Comparison of ENCODE assay signal across 12 cellular contexts in the genomic region with DNA sequence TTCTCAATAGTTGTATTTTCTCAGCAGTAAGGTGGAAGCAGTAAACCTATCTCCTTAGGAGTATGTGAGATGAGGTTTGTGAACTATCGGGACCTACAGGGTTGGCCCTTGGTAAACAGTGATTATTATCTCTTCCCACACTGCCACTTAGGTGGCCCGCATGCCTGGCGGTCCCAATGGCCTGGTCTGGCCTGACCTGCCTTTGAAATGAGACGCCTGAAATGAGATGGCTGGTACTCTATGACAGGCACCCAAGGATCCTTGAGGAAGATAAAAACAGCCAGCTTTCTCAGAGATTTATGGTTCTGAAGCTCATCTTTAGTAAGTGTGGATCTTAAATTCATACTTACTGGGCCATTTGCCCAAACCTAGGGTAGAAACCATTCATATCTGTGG. TPM values are rescaled to one million over a fixed set of nuclear protein-coding genes. Genes with fewer than 3 reads are reported as not detected.
DNase-seq lines count a peak whose midpoint lies in the region; ATAC-seq and TF ChIP-seq lines count a peak whose summit lies in the region.
"Had no signal": no experiment of that assay in that cellular context is flagged by ENCODE, and none has a peak within 500 bp of the region (broad histone marks: within the 10 kb centered on the region; RNA-seq: fewer than 3 reads in every experiment).

No MANE protein-coding gene starts in this region.

- H3K4me3 ChIP-seq in right atrium auricular region (no peak overlapping the region), esophagus (ENCODE audit: low read depth in 1 of 2, low read length in 2 of 2) (no peak overlapping the region), neutrophil (ENCODE audit: low read depth in 1 of 2, low read length in 1 of 2) (no peak overlapping the region), foreskin fibroblast (ENCODE audit: low read depth in 1 of 2, low read length in 2 of 2) (no peak overlapping the region)

- H3K36me3 ChIP-seq in right atrium auricular region (no peaks in the 10 kb centered on the region), esophagus (ENCODE audit: control insufficient read depth in 2 of 2, insufficient read depth in 2 of 2, low read length in 1 of 2) (no peaks in the 10 kb centered on the region), neutrophil (no peaks in the 10 kb centered on the region)

- ATAC-seq in left ventricle myocardium superior (no peak), HG03442 (IDR thresholded peaks at IDR 0.05; ENCODE audit: unreplicated experiment) (no peak)

- no peak overlapping the region for H3K4me3 Mint-ChIP-seq in activated T-cell treated with anti-CD3 and anti-CD28 coated beads, Interleukin-2, amount 50 U/mL, for 24 hours
- H3K4me3 Mint-ChIP-seq: activated CD4-positive, alpha-beta T cell treated with anti-CD3 and anti-CD28 coated beads, Interleukin-2, amount 10 ng/mL, durations not matched to agents 24 days and 14 days; dendritic cell treated with granulocyte-macrophage colony-stimulating factor and Interleukin-4, amounts not matched to agents 40 ng/mL and 50 ng/mL, for 4 days; natural killer cell treated with Interleukin-12 subunit alpha and Interleukin-12 subunit beta and Interleukin-15 and Interleukin-18, amount 100 ng/mL, for 72 hours had no signal

- WGBS in esophagus, 2 donors = 42 to 56% methylated on average over 4 of the region's 4 CpGs

- no peak overlapping the region for H3K27ac Mint-ChIP-seq in activated T-cell treated with anti-CD3 and anti-CD28 coated beads, Interleukin-2, amount 50 U/mL, for 24 hours
- H3K27ac Mint-ChIP-seq: activated CD4-positive, alpha-beta T cell treated with anti-CD3 and anti-CD28 coated beads, Interleukin-2, amount 10 ng/mL, durations not matched to agents 24 days and 14 days; dendritic cell treated with granulocyte-macrophage colony-stimulating factor and Interleukin-4, amounts not matched to agents 40 ng/mL and 50 ng/mL, for 4 days; natural killer cell treated with Interleukin-12 subunit alpha and Interleukin-12 subunit beta and Interleukin-15 and Interleukin-18, amount 100 ng/mL, for 72 hours had no signal

- intact Hi-C loops in left ventricle myocardium superior (cut with micrococcal nuclease) = no loop called here

- H3K4me1 ChIP-seq in right atrium auricular region = peaks cover 0 to 77% of the 10 kb centered on the region in 2 donors
- H3K4me1 ChIP-seq in esophagus (ENCODE audit: control insufficient read depth in 2 of 2, insufficient read depth in 2 of 2, low read length in 1 of 2) = peaks cover 6 to 22% of the 10 kb centered on the region in 2 donors
- H3K4me1 ChIP-seq in neutrophil (ENCODE audit: control insufficient read depth in 1 of 2, insufficient read depth in 1 of 2, low read depth in 1 of 2, low read length in 1 of 2) = peaks cover 28 to 33% of the 10 kb centered on the region in 2 experiments

- H3K27me3 Mint-ChIP-seq in activated T-cell treated with anti-CD3 and anti-CD28 coated beads, Interleukin-2, amount 50 U/mL, for 24 hours = no peaks in the 10 kb centered on the region
- H3K27me3 Mint-ChIP-seq: activated CD4-positive, alpha-beta T cell treated with anti-CD3 and anti-CD28 coated beads, Interleukin-2, amount 10 ng/mL, durations not matched to agents 24 days and 14 days; dendritic cell treated with granulocyte-macrophage colony-stimulating factor and Interleukin-4, amounts not matched to agents 40 ng/mL and 50 ng/mL, for 4 days; natural killer cell treated with Interleukin-12 subunit alpha and Interleukin-12 subunit beta and Interleukin-15 and Interleukin-18, amount 100 ng/mL, for 72 hours had no signal

- H3K27ac ChIP-seq in right atrium auricular region = peak overlapping the region; percentile 51 to 65
- peak overlapping the region; percentile 61 to 81 for H3K27ac ChIP-seq in esophagus (ENCODE audit: low read depth in 2 of 2, low read length in 1 of 2)
- peak overlapping the region; percentile 59 for H3K27ac ChIP-seq in neutrophil
- H3K27ac ChIP-seq: KMS-11 had no signal

- peaks cover 6% of the 10 kb centered on the region for H3K4me1 Mint-ChIP-seq in activated T-cell treated with anti-CD3 and anti-CD28 coated beads, Interleukin-2, amount 50 U/mL, for 24 hours (ENCODE audit: low read depth)

- no peaks in the 10 kb centered on the region for H3K27me3 ChIP-seq in right atrium auricular region
- H3K27me3 ChIP-seq in esophagus (ENCODE audit: control insufficient read depth in 1 of 2, insufficient read depth in 2 of 2, low read length in 2 of 2) = no peaks in the 10 kb centered on the region
- no peaks in the 10 kb centered on the region for H3K27me3 ChIP-seq in neutrophil

- H3K36me3 Mint-ChIP-seq in activated T-cell treated with anti-CD3 and anti-CD28 coated beads, Interleukin-2, amount 50 U/mL, for 24 hours (ENCODE audit: low read depth) = no peaks in the 10 kb centered on the region
- H3K36me3 Mint-ChIP-seq: natural killer cell treated with Interleukin-12 subunit alpha and Interleukin-12 subunit beta and Interleukin-15 and Interleukin-18, amount 100 ng/mL, for 72 hours had no signal

- DNase-seq in right atrium auricular region (ENCODE audit: low spot score) = no peak
- DNase-seq in left ventricle myocardium superior = no peak
- DNase-seq in SIG-M5 (lab: John Stamatoyannopoulos, UW) = no peak
- no peak for DNase-seq in foreskin fibroblast
- no peak for DNase-seq in activated T-cell treated with anti-CD3 and anti-CD28 coated beads, Interleukin-2, amount 50 U/mL, for 24 hours
- DNase-seq: activated CD4-positive, alpha-beta T cell treated with anti-CD3 and anti-CD28 coated beads, Interleukin-2, amount 10 ng/mL, durations not matched to agents 24 days and 14 days had no signal

- H3K9me3 Mint-ChIP-seq in activated T-cell treated with anti-CD3 and anti-CD28 coated beads, Interleukin-2, amount 50 U/mL, for 24 hours = no peaks in the 10 kb centered on the region
- H3K9me3 Mint-ChIP-seq: activated CD4-positive, alpha-beta T cell treated with anti-CD3 and anti-CD28 coated beads, Interleukin-2, amount 10 ng/mL, durations not matched to agents 24 days and 14 days; dendritic cell treated with granulocyte-macrophage colony-stimulating factor and Interleukin-4, amounts not matched to agents 40 ng/mL and 50 ng/mL, for 4 days; natural killer cell treated with Interleukin-12 subunit alpha and Interleukin-12 subunit beta and Interleukin-15 and Interleukin-18, amount 100 ng/mL, for 72 hours had no signal

- no peaks in the 10 kb centered on the region for H3K9me3 ChIP-seq in right atrium auricular region
- no peaks in the 10 kb centered on the region for H3K9me3 ChIP-seq in esophagus (ENCODE audit: control insufficient read depth in 2 of 2, insufficient read depth in 1 of 2, low read depth in 1 of 2, low read length in 1 of 2)
- no peaks in the 10 kb centered on the region for H3K9me3 ChIP-seq in neutrophil

- TF ChIP-seq CTCF in right atrium auricular region (IDR thresholded peaks at IDR 0.05) (no peak), neutrophil (IDR thresholded peaks at IDR 0.05) (no peak), foreskin fibroblast (IDR thresholded peaks at IDR 0.05; ENCODE audit: low read depth, low read length) (no peak)

RNA-seq across cellular contexts. Expression of gene VILL, which starts 45.2 kb away (rescaled TPM):
- total RNA-seq in right atrium auricular region (10 to 100 TPM in 1 of 2 donors, 1 to 10 TPM in 1; 4.2 to 12.2 TPM), left ventricle myocardium superior (2.7 TPM)
- 10 to 100 TPM in 1 of 2 donors, 1 to 10 TPM in 1; 4.9 to 16.7 TPM for polyA plus RNA-seq in esophagus
